ENCODE assay signal across 9 cellular contexts in genomic region chr19:28003543-28003942, GRCh38.
"Had no signal": no experiment of that assay in that cellular context is flagged by ENCODE, and none has a peak within 500 bp of the region (broad histone marks: within the 10 kb centered on the region; RNA-seq: fewer than 3 reads in every experiment).

No MANE protein-coding gene starts in this region.

- H3K27ac ChIP-seq: HL-60, KMS-11 had no signal

- H3K36me3 Mint-ChIP-seq: IgD-negative memory B cell had no signal

- H3K27me3 Mint-ChIP-seq: IgD-negative memory B cell had no signal

- ATAC-seq: HepG2, K562 had no signal

- DNase-seq: IMR-90, KBM-7, KG1 had no signal

- FAIRE-seq: HepG2, HTR-8/SVneo, K562 had no signal

- H3K4me3 Mint-ChIP-seq: IgD-negative memory B cell had no signal

- H3K4me1 Mint-ChIP-seq: IgD-negative memory B cell had no signal

- H3K4me3 ChIP-seq: K562 had no signal

- H3K27ac Mint-ChIP-seq: IgD-negative memory B cell had no signal
